Comparison of ENCODE assay signal across 8 cellular contexts in the genomic region with DNA sequence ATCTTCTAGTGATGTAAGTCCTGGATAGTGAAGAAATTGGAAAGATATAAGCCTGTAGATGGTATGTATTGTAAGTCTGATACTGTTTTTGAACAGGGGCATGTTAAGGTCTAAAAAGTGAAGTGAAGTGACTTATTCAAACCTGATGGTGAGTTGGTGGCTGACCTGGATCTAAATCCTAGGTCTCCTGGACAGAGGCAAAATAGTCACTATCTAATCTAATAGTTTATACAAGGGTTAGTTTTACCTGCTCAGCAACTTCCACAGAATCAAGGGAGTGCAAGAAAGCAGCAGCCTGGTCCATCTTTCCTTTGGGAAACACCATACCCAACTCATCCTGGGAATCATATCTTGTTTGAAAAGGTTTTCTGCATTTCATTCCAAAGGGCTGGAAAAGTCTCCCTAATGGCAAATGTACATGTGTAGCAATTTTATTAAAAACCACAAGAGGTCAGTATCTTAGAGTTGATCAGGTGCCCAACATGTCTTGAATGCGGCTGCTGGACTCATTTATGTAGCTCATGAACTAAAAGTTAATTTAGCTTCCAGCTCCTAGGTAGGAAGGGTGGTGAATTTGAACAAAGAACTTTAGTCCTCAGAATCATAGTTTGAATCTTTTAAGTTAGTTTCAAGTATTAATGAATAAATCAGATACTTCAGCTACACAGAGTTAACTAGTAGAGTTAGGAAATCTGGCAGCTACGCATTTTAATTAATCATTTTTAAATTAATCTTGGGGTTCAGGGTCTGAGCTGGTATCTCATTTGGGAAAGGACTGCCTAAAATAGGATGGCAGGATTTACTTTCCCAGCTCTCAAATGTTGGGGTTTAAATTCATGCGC. TPM values are rescaled to one million over a fixed set of nuclear protein-coding genes. Genes with fewer than 3 reads are reported as not detected.
DNase-seq lines count a peak whose midpoint lies in the region; ATAC-seq, FAIRE-seq and TF ChIP-seq lines count a peak whose summit lies in the region.

No MANE protein-coding gene starts in this region.

- no peaks in the 10 kb centered on the region for H3K79me2 ChIP-seq in astrocyte (ENCODE audit: insufficient read depth, low read length)

- no peak for FAIRE-seq in astrocyte (lab: Jason Lieb, UNC)

- H3K36me3 ChIP-seq in astrocyte (ENCODE audit: insufficient read depth, low read length), result peaks cover 49% of the 10 kb centered on the region
- H3K36me3 ChIP-seq in upper lobe of left lung, result peaks cover 3 to 59% (median 7%) of the 10 kb centered on the region in 4 donors

- ATAC-seq in upper lobe of left lung (ENCODE audit: low FRiP score in 2 of 2), result peak in 1 of 2 donors; percentile 60
- no peak for ATAC-seq in GM19023 (IDR thresholded peaks at IDR 0.05; ENCODE audit: unreplicated experiment)

- no peak overlapping the region for H3K4me3 ChIP-seq in GM12864 (ENCODE audit: low read depth, low read length)
- H3K4me3 ChIP-seq in NB4 (ENCODE audit: low read depth, low read length), result no peak overlapping the region
- no peak overlapping the region for H3K4me3 ChIP-seq in astrocyte (ENCODE audit: insufficient read depth, low read depth, low read length)
- H3K4me3 ChIP-seq in upper lobe of left lung, result no peak overlapping the region

- H3K27me3 ChIP-seq in astrocyte (ENCODE audit: insufficient read depth, low read length) (no peaks in the 10 kb centered on the region), upper lobe of left lung (no peaks in the 10 kb centered on the region)

- H3K36me3 Mint-ChIP-seq in astrocyte (ENCODE audit: low read depth, unreplicated experiment), result peaks cover 17% of the 10 kb centered on the region

- no peaks in the 10 kb centered on the region for H3K27me3 Mint-ChIP-seq in astrocyte (ENCODE audit: low read depth, unreplicated experiment)

- no peak for DNase-seq in GM12864 (ENCODE audit: low read depth)
- DNase-seq in NB4 (ENCODE audit: low read depth), result peak; percentile 42
- peak; percentile 28 for DNase-seq in astrocyte (ENCODE audit: low read depth)
- peak; percentile 55 for DNase-seq in iris pigment epithelial cell (ENCODE audit: low read depth)
- DNase-seq in upper lobe of left lung, result no peak
- DNase-seq in mucosa of gallbladder (ENCODE audit: low spot score), result no peak
- DNase-seq in stimulated activated CD4-positive, alpha-beta T cell treated with anti-CD3 and anti-CD28 coated beads, Interleukin-4, amount 100 ng/mL, for 24 hours, result no peak

- H3K9me3 Mint-ChIP-seq in astrocyte (ENCODE audit: unreplicated experiment), result no peaks in the 10 kb centered on the region

- TF ChIP-seq CTCF in GM12864 (IDR thresholded peaks at IDR 0.05; ENCODE audit: low read depth, low read length, missing control alignments) (peak; percentile 30), NB4 (IDR thresholded peaks at IDR 0.05; ENCODE audit: low read depth, low read length) (peak; percentile 23), astrocyte (IDR thresholded peaks at IDR 0.05; ENCODE audit: insufficient read depth, low read depth, low read length) (peak; percentile 66), upper lobe of left lung (IDR thresholded peaks at IDR 0.05) (peak; percentile 24 to 52 (median 44))

- H3K27ac ChIP-seq in astrocyte (ENCODE audit: low read depth, low read length) (no peak overlapping the region), upper lobe of left lung (no peak overlapping the region)

- no peaks in the 10 kb centered on the region for H3K9me3 ChIP-seq in astrocyte (ENCODE audit: insufficient read depth, low read depth, low read length)
- no peaks in the 10 kb centered on the region for H3K9me3 ChIP-seq in upper lobe of left lung

- H3K27ac Mint-ChIP-seq in astrocyte (ENCODE audit: unreplicated experiment), result no peak overlapping the region

- H4K20me1 ChIP-seq in astrocyte (ENCODE audit: insufficient read depth, low read length), result no peaks in the 10 kb centered on the region

- H3K9ac ChIP-seq in astrocyte (ENCODE audit: low read length), result no peak overlapping the region

- H2AFZ ChIP-seq in astrocyte (ENCODE audit: low read depth, low read length), result no peak overlapping the region

- H3K4me1 Mint-ChIP-seq in astrocyte (ENCODE audit: low read depth, unreplicated experiment), result no peaks in the 10 kb centered on the region

- TF ChIP-seq EP300 in upper lobe of left lung (IDR thresholded peaks at IDR 0.05), result no peak

- TF ChIP-seq POLR2A in NB4 (IDR thresholded peaks at IDR 0.05; ENCODE audit: extremely low read depth, insufficient read length), result no peak
- TF ChIP-seq POLR2A in upper lobe of left lung (IDR thresholded peaks at IDR 0.05), result no peak

- no peaks in the 10 kb centered on the region for H3K4me1 ChIP-seq in astrocyte (ENCODE audit: insufficient read depth, low read length)
- no peaks in the 10 kb centered on the region for H3K4me1 ChIP-seq in upper lobe of left lung

- no peak overlapping the region for H3K4me2 ChIP-seq in astrocyte (ENCODE audit: low read length)

- no peak overlapping the region for H3K4me3 Mint-ChIP-seq in astrocyte (ENCODE audit: unreplicated experiment)

- WGBS in upper lobe of left lung, 2 donors, result 73 to 79% methylated on average over 3 of the region's 3 CpGs

RNA-seq across cellular contexts. Expression of gene SKP2, which starts 26.0 kb away (rescaled TPM):
- 22.9 and 31.4 TPM in 2 replicates for total RNA-seq in astrocyte
- total RNA-seq in upper lobe of left lung, result 10 to 100 TPM in 5 of 6 donors, 1 to 10 TPM in 1; 7.7 to 16.8 (median 14.4) TPM
- 16.8 TPM for total RNA-seq in mucosa of gallbladder

RNA-seq across cellular contexts. Expression of gene LMBRD2, which starts 26.2 kb away (rescaled TPM):
- total RNA-seq in astrocyte (6.4 and 9.0 TPM in 2 replicates), upper lobe of left lung (10 to 100 TPM in 2 of 6 donors, 1 to 10 TPM in 4; 3.8 to 27.0 (median 8.8) TPM), mucosa of gallbladder (13.9 TPM)

Comparison
In these comparisons a context has a peak if more than half of its experiments do, and no peak if none do; other contexts are left out.
1. DNase-seq: peak in NB4 (single experiment), astrocyte (single experiment) and iris pigment epithelial cell (single experiment); none in GM12864 (single experiment), upper lobe of left lung (0 of 2), mucosa of gallbladder (single experiment) and stimulated activated CD4-positive, alpha-beta T cell treated with anti-CD3 and anti-CD28 coated beads, Interleukin-4, amount 100 ng/mL, for 24 hours (single experiment).
2. Peak in every context shown above with its lines, with median percentiles within 50 percentile points of each other: CTCF ChIP-seq.